14 cellular contexts compared by ENCODE assay signal in the genomic region with DNA sequence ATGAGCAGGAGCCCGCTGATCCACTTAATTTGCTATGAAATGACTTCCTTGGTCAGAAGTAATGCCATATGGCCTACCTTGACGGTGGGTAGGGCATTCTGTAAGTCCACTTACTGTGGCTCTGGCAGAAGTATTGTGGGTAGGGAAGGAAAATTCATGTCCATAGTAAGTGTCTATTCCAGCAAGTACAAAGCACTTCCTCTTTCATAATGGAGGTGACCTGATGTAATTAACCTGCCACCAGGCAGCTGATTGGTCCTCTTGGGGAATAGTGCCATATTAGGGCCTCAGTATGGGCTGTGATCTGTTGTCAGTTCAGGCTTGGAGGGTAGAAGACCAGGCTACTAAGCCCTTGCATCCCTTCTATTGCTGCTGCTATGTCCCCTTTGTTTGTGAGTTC.
DNase-seq lines count a peak whose midpoint lies in the region; ATAC-seq and TF ChIP-seq lines count a peak whose summit lies in the region.
"Had no signal": no experiment of that assay in that cellular context is flagged by ENCODE, and none has a peak within 500 bp of the region (broad histone marks: within the 10 kb centered on the region; RNA-seq: fewer than 3 reads in every experiment).

No MANE protein-coding gene starts in this region.

- no peak for TF ChIP-seq POLR2A in NB4 (IDR thresholded peaks at IDR 0.05; ENCODE audit: extremely low read depth, insufficient read length)

- DNase-seq in SIG-M5 treated with dmso at 0.1 percent for 504 hours (lab: John Stamatoyannopoulos, UW; ENCODE audit: unreplicated experiment) = peak; percentile 20
- DNase-seq in SIG-M5 (lab: John Stamatoyannopoulos, UW) = no peak
- peak; percentile 60 for DNase-seq in NB4 (ENCODE audit: low read depth)
- DNase-seq in SK-N-DZ (ENCODE audit: low spot score) = peak; percentile 16
- no peak for DNase-seq in DMS 273 (lab: John Stamatoyannopoulos, UW; ENCODE audit: unreplicated experiment)
- DNase-seq: ACHN; CD4-positive, alpha-beta T cell; MM.1S; NCI-H1436; NCI-H82; SK-N-SH had no signal

- ATAC-seq in GM19397 (IDR thresholded peaks at IDR 0.05; ENCODE audit: unreplicated experiment) = no peak

- TF ChIP-seq CTCF in NB4 (IDR thresholded peaks at IDR 0.05; ENCODE audit: low read depth, low read length) (no peak), neutrophil (IDR thresholded peaks at IDR 0.05) (no peak)

- peaks cover 18 to 24% of the 10 kb centered on the region in 2 experiments for H3K4me1 ChIP-seq in neutrophil (ENCODE audit: control insufficient read depth in 1 of 2, insufficient read depth in 1 of 2, low read depth in 1 of 2, low read length in 1 of 2)

- H3K9me3 ChIP-seq in neutrophil = no peaks in the 10 kb centered on the region
- H3K9me3 ChIP-seq: SK-N-SH had no signal

- no peaks in the 10 kb centered on the region for H3K27me3 ChIP-seq in neutrophil

- H3K36me3 ChIP-seq in neutrophil = no peaks in the 10 kb centered on the region

- H3K27ac ChIP-seq in neutrophil = peak overlapping the region; percentile 66
- H3K27ac ChIP-seq: KMS-11 had no signal

- H3K4me3 ChIP-seq in NB4 (ENCODE audit: low read depth, low read length) = no peak overlapping the region
- H3K4me3 ChIP-seq in neutrophil (ENCODE audit: low read depth in 1 of 2, low read length in 1 of 2) = no peak overlapping the region

Comparison
In these comparisons a context has a peak if more than half of its experiments do, and no peak if none do; other contexts are left out.
1. DNase-seq: peak in SIG-M5 treated with dmso at 0.1 percent for 504 hours (single experiment), NB4 (single experiment) and SK-N-DZ (single experiment); none in SIG-M5 (single experiment) and DMS 273 (single experiment).